ENCODE assay signal across 35 cellular contexts in the genomic region with DNA sequence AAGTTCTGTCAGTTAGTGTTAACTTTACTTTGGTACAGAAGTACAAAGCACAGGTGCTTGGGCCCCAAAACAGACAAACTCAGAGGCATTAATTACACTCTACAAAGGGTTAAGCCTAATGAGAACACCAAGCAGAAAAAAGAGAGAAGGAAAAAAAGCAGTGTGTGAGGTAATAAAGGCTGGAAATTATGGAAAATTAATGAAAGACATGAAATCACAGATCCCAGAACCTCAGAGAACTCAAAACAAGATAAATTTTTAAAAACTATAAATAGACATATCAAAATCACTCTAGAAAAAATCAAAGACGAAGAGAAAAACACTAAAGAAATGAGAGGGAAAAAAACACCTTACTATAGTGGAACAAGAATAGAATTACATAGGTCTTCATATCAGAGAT.
"Had no signal": no experiment of that assay in that cellular context is flagged by ENCODE, and none has a peak within 500 bp of the region (broad histone marks: within the 10 kb centered on the region; RNA-seq: fewer than 3 reads in every experiment).

No MANE protein-coding gene starts in this region.

- H3K4me3 ChIP-seq: MG63 had no signal

- DNase-seq: Karpas-422, Kasumi-1, MG63, MM.1S, MV-4-11, NCI-H1048, NCI-H1092, NCI-H1092 treated with DMSO at 0.1 percent for 48 hours, NCI-H1105, NCI-H1105 treated with DMSO at 0.1 percent for 48 hours, NCI-H1417, NCI-H1417 treated with DMSO at 0.1 percent for 48 hours, NCI-H1436, NCI-H1436 treated with DMSO at 0.1 percent for 48 hours, NCI-H146, NCI-H1694, NCI-H1694 treated with DMSO at 0.1 percent for 48 hours, NCI-H187, NCI-H187 treated with DMSO at 0.1 percent for 48 hours, NCI-H1930, NCI-H2029, NCI-H2029 treated with DMSO at 0.1 percent for 48 hours, NCI-H2081, NCI-H2081 treated with DMSO at 0.1 percent for 48 hours, NCI-H2107, NCI-H2171, NCI-H2171 treated with DMSO at 0.1 percent for 48 hours, NCI-H2227 treated with DMSO at 0.1 percent for 48 hours, NCI-H226, NCI-H345, NCI-H446, NCI-H446 treated with DMSO at 0.1 percent for 48 hours, NCI-H510A, NCI-H510A treated with DMSO at 0.1 percent for 48 hours, NCI-H524 had no signal

- H3K36me3 ChIP-seq: MG63 had no signal
